In genomic region chr2:217156801-217157200, GRCh38 we compare ENCODE assay signal across 6 cellular contexts.
"Had no signal": no experiment of that assay in that cellular context is flagged by ENCODE, and none has a peak within 500 bp of the region (broad histone marks: within the 10 kb centered on the region; RNA-seq: fewer than 3 reads in every experiment).

No MANE protein-coding gene starts in this region.

- ATAC-seq: K562 had no signal

- H3K27ac ChIP-seq: HL-60, KMS-11 had no signal

- H3K4me2 ChIP-seq: KMS-11 had no signal

- H3K4me3 ChIP-seq: K562 had no signal

- DNase-seq: KBM-7, KG1 had no signal

- FAIRE-seq: HTR-8/SVneo, K562 had no signal

- H3K9ac ChIP-seq: KMS-11 had no signal
